Comparison of ENCODE assay signal across 8 cellular contexts in the genomic region with DNA sequence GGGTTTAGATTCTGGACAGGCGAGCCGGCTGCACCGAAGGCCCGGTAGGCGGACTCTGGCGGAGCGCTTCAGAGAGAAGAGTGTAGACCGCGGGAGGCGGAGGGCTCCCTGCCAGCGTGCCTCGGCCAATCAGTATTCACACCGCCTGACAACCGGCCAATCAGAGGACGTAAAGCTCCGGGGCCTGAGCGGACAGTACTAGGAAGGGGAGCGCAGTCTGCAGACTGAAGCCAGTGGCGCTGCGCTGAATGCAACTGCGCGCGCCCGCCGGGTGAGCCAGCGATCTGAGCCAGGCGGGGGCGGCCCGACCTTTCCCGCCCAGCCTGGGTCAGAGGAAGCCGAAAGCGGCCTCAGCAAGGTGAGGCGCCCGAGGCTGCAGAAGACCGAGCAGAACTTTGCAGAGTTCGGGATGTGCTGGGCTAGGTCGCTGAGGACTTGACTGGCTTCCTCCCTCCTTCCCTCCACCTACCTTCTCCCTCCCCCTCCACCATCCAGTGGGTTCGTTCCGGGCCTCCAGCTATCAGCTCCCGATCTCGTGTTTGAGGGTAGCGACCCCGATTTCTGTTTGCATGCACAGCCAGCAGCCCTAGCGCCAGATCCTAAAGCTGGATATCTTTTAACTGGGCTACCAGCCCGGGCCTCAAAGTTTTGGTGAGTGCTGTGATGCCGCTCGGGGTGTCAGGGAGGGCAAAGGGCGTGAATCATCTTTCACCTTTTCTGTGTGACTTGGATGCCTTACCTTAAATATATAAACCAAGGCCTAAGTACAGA. TPM values are rescaled to one million over a fixed set of nuclear protein-coding genes. Genes with fewer than 3 reads are reported as not detected.
DNase-seq lines count a peak whose midpoint lies in the region; ATAC-seq and TF ChIP-seq lines count a peak whose summit lies in the region.

A gene (plus strand): TSS at position 233 of the 771 bp plus-strand sequence. CDS start 1,257 bp downstream, outside the sequence.

- no peak within 1 kb of the TSS for H3K27ac ChIP-seq in RWPE2 (ENCODE audit: poor library complexity, severe bottlenecking)
- H3K27ac ChIP-seq in effector memory CD4-positive, alpha-beta T cell (ENCODE audit: insufficient read depth, low read length, poor library complexity, severe bottlenecking): no peak within 1 kb of the TSS
- no peak within 1 kb of the TSS for H3K27ac ChIP-seq in left lung

- H3K36me3 Mint-ChIP-seq in stimulated activated naive CD8-positive, alpha-beta T cell treated with anti-CD3 and anti-CD28 coated beads, Interleukin-15, Interleukin-2, amounts not matched to agents 100 ng/mL and 50 ng/mL, for 24 hours (ENCODE audit: low read depth): peaks cover 13% of the 10 kb centered on the region

- H3K36me3 ChIP-seq in RWPE2 (ENCODE audit: low read depth) (no peaks in the 10 kb centered on the region), left lung (no peaks in the 10 kb centered on the region)
- no peaks in the 10 kb centered on the region for H3K36me3 ChIP-seq in effector memory CD4-positive, alpha-beta T cell (ENCODE audit: control insufficient read depth, insufficient read depth, low read length)

- H3K4me3 ChIP-seq in RWPE2 (ENCODE audit: severe bottlenecking) (peak within 1 kb of the TSS; percentile 6), left lung (peak within 1 kb of the TSS in 1 of 2 donors; percentile 7)
- peak within 1 kb of the TSS; percentile 17 for H3K4me3 ChIP-seq in effector memory CD4-positive, alpha-beta T cell (ENCODE audit: insufficient read depth, low read depth, low read length, poor library complexity, severe bottlenecking)

- H3K4me1 ChIP-seq in RWPE2 (ENCODE audit: insufficient read depth, poor library complexity, severe bottlenecking) (peaks cover 5% of the 10 kb centered on the region), left lung (peaks cover 5 to 55% of the 10 kb centered on the region in 2 donors)
- H3K4me1 ChIP-seq in effector memory CD4-positive, alpha-beta T cell (ENCODE audit: control insufficient read depth, insufficient read depth, low read length, poor library complexity, severe bottlenecking): peaks cover 18% of the 10 kb centered on the region

- peaks cover 3% of the 10 kb centered on the region for H3K9me3 Mint-ChIP-seq in stimulated activated naive CD8-positive, alpha-beta T cell treated with anti-CD3 and anti-CD28 coated beads, Interleukin-15, Interleukin-2, amounts not matched to agents 100 ng/mL and 50 ng/mL, for 24 hours

- peaks cover 87% of the 10 kb centered on the region for H3K27me3 Mint-ChIP-seq in stimulated activated naive CD8-positive, alpha-beta T cell treated with anti-CD3 and anti-CD28 coated beads, Interleukin-15, Interleukin-2, amounts not matched to agents 100 ng/mL and 50 ng/mL, for 24 hours

- TF ChIP-seq CTCF in RWPE2 (IDR thresholded peaks at IDR 0.05; ENCODE audit: poor library complexity, severe bottlenecking) (no peak), left lung (IDR thresholded peaks at IDR 0.05) (no peak)

- H3K4me3 Mint-ChIP-seq in stimulated activated naive CD8-positive, alpha-beta T cell treated with anti-CD3 and anti-CD28 coated beads, Interleukin-15, Interleukin-2, amounts not matched to agents 100 ng/mL and 50 ng/mL, for 24 hours: peak within 1 kb of the TSS; percentile 45

- H3K9me3 ChIP-seq in RWPE2 (ENCODE audit: severe bottlenecking) (no peaks in the 10 kb centered on the region), left lung (no peaks in the 10 kb centered on the region)
- no peaks in the 10 kb centered on the region for H3K9me3 ChIP-seq in effector memory CD4-positive, alpha-beta T cell (ENCODE audit: control insufficient read depth, low read length)

- peak; percentile 34 to 49 for ATAC-seq in activated CD4-positive, CD25-positive, alpha-beta regulatory T cell treated with anti-CD3 and anti-CD28 coated beads, Interleukin-2, amount 50 U/mL, for 24 hours
- ATAC-seq in HG03521 (IDR thresholded peaks at IDR 0.05; ENCODE audit: unreplicated experiment) (peak; percentile 84), RWPE2 (ENCODE audit: low read depth) (peak; percentile 92), left lung (peak; percentile 92)

- peaks cover 55% of the 10 kb centered on the region for H3K4me1 Mint-ChIP-seq in stimulated activated naive CD8-positive, alpha-beta T cell treated with anti-CD3 and anti-CD28 coated beads, Interleukin-15, Interleukin-2, amounts not matched to agents 100 ng/mL and 50 ng/mL, for 24 hours (ENCODE audit: low read depth)

- intact Hi-C loops in left lung (cut with DNase I): no loop called here

- H3K27me3 ChIP-seq in RWPE2 (ENCODE audit: insufficient read depth, poor library complexity, severe bottlenecking): peaks cover 24% of the 10 kb centered on the region
- peaks cover 74% of the 10 kb centered on the region for H3K27me3 ChIP-seq in effector memory CD4-positive, alpha-beta T cell (replicated peaks; ENCODE audit: control insufficient read depth, insufficient read depth, low read length, poor library complexity, severe bottlenecking)
- H3K27me3 ChIP-seq in left lung: peaks cover 98 to 100% of the 10 kb centered on the region in 2 donors

- DNase-seq in activated CD4-positive, CD25-positive, alpha-beta regulatory T cell (lab: John Stamatoyannopoulos, UW): no peak
- DNase-seq in RWPE2 (ENCODE audit: low spot score): peak; percentile 89
- no peak for DNase-seq in effector memory CD4-positive, alpha-beta T cell
- peak; percentile 86 to 88 for DNase-seq in left lung
- DNase-seq in NCI-H1417 treated with DMSO at 0.1 percent for 48 hours (lab: John Stamatoyannopoulos, UW): no peak

- H3K27ac Mint-ChIP-seq in stimulated activated naive CD8-positive, alpha-beta T cell treated with anti-CD3 and anti-CD28 coated beads, Interleukin-15, Interleukin-2, amounts not matched to agents 100 ng/mL and 50 ng/mL, for 24 hours: no peak within 1 kb of the TSS

RNA-seq across cellular contexts. Expression of the gene that starts here (rescaled TPM):
- total RNA-seq in left lung: under 1 TPM; 0.35 to 0.76 TPM

Comparison
In these comparisons a context has a peak if more than half of its experiments do, and no peak if none do; other contexts are left out.
1. Peak in DNase-seq and ATAC-seq in left lung; RNA of the gene not detected or under 1 TPM.
2. ATAC-seq: peak in every context shown above with its lines; median percentile 92 in RWPE2; 92 in left lung; 84 in HG03521; 42 in activated CD4-positive, CD25-positive, alpha-beta regulatory T cell treated with anti-CD3 and anti-CD28 coated beads, Interleukin-2, amount 50 U/mL, for 24 hours.